Comparison of ENCODE assay signal across 1 cellular context in genomic region chr16:12078405-12079245, GRCh38.
TF ChIP-seq lines count a peak whose summit lies in the region.

No MANE protein-coding gene starts in this region.

TF ChIP-seq in SK-N-SH, 30 proteins besides CTCF, POLR2A, EP300 and RAD21 (continued from another document):
- TF ChIP-seq USF1 (IDR thresholded peaks at IDR 0.05; ENCODE audit: borderline replicate concordance, low read depth) = no peak
- no peak for TF ChIP-seq SIN3A (IDR thresholded peaks at IDR 0.05; ENCODE audit: borderline replicate concordance, low read depth, low read length)
- TF ChIP-seq JUND (IDR thresholded peaks at IDR 0.05) = no peak
- no peak for TF ChIP-seq GATA2 (CRISPR knock-in tag; IDR thresholded peaks at IDR 0.05)
- no peak for TF ChIP-seq FOXJ3 (CRISPR knock-in tag; IDR thresholded peaks at IDR 0.05)
- TF ChIP-seq SMC3 (IDR thresholded peaks at IDR 0.05; ENCODE audit: low read depth, low read length) = no peak
- TF ChIP-seq GABPA (IDR thresholded peaks at IDR 0.05; ENCODE audit: low read depth) = no peak
- TF ChIP-seq TEAD4 (IDR thresholded peaks at IDR 0.05; ENCODE audit: borderline replicate concordance, insufficient read depth) = no peak
- no peak for TF ChIP-seq MAX (IDR thresholded peaks at IDR 0.05; ENCODE audit: low read depth)
